ENCODE assay signal across 29 cellular contexts in the genomic region with DNA sequence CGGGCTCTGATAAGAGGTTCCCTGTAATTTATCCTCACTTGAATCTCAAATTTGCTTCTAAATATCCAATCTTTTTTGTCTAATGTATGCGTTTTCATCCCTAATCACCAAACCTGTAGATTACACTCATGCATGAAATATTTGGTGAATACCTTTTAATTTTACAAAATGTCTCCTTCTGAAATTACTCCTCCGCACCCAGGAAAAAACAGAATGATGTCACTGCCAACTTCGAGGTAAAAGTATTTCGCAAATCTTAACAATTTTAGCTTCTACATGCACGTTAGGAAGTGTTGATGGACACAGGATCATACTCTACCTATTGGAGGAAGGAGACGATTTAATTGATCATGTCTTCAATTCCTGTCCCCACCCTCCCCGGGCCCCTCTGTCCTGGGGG.
"Had no signal": no experiment of that assay in that cellular context is flagged by ENCODE, and none has a peak within 500 bp of the region (broad histone marks: within the 10 kb centered on the region; RNA-seq: fewer than 3 reads in every experiment).

No MANE protein-coding gene starts in this region.

- H3K4me2 ChIP-seq: neural progenitor cell had no signal

- DNase-seq: naive B cell; naive thymus-derived CD8-positive, alpha-beta T cell; ovary; posterior cingulate gyrus; psoas muscle; right cardiac atrium; sigmoid colon; small intestine; stimulated activated CD4-positive, alpha-beta T cell treated with anti-CD3 and anti-CD28 coated beads, Interleukin-1b, Interleukin-23, amount 100 ng/mL, for 48 hours; stimulated activated CD4-positive, alpha-beta T cell treated with anti-CD3 and anti-CD28 coated beads, Interleukin-4, amount 100 ng/mL, for 1 hour; stimulated activated CD4-positive, alpha-beta T cell treated with anti-CD3 and anti-CD28 coated beads, Interleukin-4, amount 100 ng/mL, for 4 hours; stimulated activated CD8-positive, alpha-beta memory T cell treated with anti-CD3 and anti-CD28 coated beads, Interleukin-4, amount 100 ng/mL, for 48 hours; stimulated activated naive CD4-positive, alpha-beta T cell; stimulated activated naive CD8-positive, alpha-beta T cell treated with anti-CD3 and anti-CD28 coated beads, Interleukin-15, amount 100 ng/mL, for 72 hours; stimulated activated naive CD8-positive, alpha-beta T cell treated with anti-CD3 and anti-CD28 coated beads, Interleukin-15, Interleukin-2, amounts not matched to agents 100 U/mL and 50 U/mL, for 24 hours; substantia nigra; testis; tibial artery; transverse colon; upper lobe of right lung; uterus had no signal

- ATAC-seq: naive thymus-derived CD8-positive, alpha-beta T cell; natural killer cell treated with Interleukin-12 subunit alpha and Interleukin-12 subunit beta and Interleukin-15 and Interleukin-18, amount 100 ng/mL, for 72 hours; right lobe of liver; stimulated activated memory B cell treated with anti-CD40 and anti-IgM and Interleukin-4, amounts not matched to agents 10 μg/mL and 1 μg/mL and 100 μg/mL, for 72 hours; stimulated activated naive CD8-positive, alpha-beta T cell treated with anti-CD3 and anti-CD28 coated beads, Interleukin-15, amount 100 ng/mL, for 72 hours; stimulated activated naive CD8-positive, alpha-beta T cell treated with anti-CD3 and anti-CD28 coated beads, Interleukin-15, Interleukin-2, amounts not matched to agents 100 U/mL and 50 U/mL, for 24 hours; upper lobe of right lung had no signal

- H3K4me1 ChIP-seq: neural progenitor cell, parathyroid adenoma, right lobe of liver, suprapubic skin, tibial artery, upper lobe of right lung, uterus had no signal

- H3K27me3 ChIP-seq: ovary, right lobe of liver, sigmoid colon, testis, transverse colon, upper lobe of right lung, uterus had no signal

- H3K4me1 Mint-ChIP-seq: naive B cell; naive thymus-derived CD8-positive, alpha-beta T cell; stimulated activated memory B cell treated with anti-CD40 and anti-IgM and Interleukin-4, amounts not matched to agents 10 μg/mL and 1 μg/mL and 100 μg/mL, for 72 hours; stimulated activated naive CD8-positive, alpha-beta T cell treated with anti-CD3 and anti-CD28 coated beads, Interleukin-15, amount 100 ng/mL, for 72 hours had no signal

- H3K4me3 Mint-ChIP-seq: naive thymus-derived CD8-positive, alpha-beta T cell; natural killer cell treated with Interleukin-12 subunit alpha and Interleukin-12 subunit beta and Interleukin-15 and Interleukin-18, amount 100 ng/mL, for 72 hours; neural progenitor cell; stimulated activated memory B cell treated with anti-CD40 and anti-IgM and Interleukin-4, amounts not matched to agents 10 μg/mL and 1 μg/mL and 100 μg/mL, for 72 hours; stimulated activated naive CD8-positive, alpha-beta T cell treated with anti-CD3 and anti-CD28 coated beads, Interleukin-15, amount 100 ng/mL, for 72 hours; type B pancreatic cell had no signal

- H3K27ac Mint-ChIP-seq: naive B cell; naive thymus-derived CD8-positive, alpha-beta T cell; natural killer cell treated with Interleukin-12 subunit alpha and Interleukin-12 subunit beta and Interleukin-15 and Interleukin-18, amount 100 ng/mL, for 72 hours; neural progenitor cell; progenitor cell of endocrine pancreas; stimulated activated memory B cell treated with anti-CD40 and anti-IgM and Interleukin-4, amounts not matched to agents 10 μg/mL and 1 μg/mL and 100 μg/mL, for 72 hours; type B pancreatic cell had no signal

- H3K9ac ChIP-seq: neural progenitor cell, parathyroid adenoma had no signal

- H3K27ac ChIP-seq: neural progenitor cell, ovary, parathyroid adenoma, right lobe of liver, suprapubic skin, testis, tibial artery, transverse colon, upper lobe of right lung, uterus had no signal

- H3K27me3 Mint-ChIP-seq: naive thymus-derived CD8-positive, alpha-beta T cell; stimulated activated naive CD8-positive, alpha-beta T cell treated with anti-CD3 and anti-CD28 coated beads, Interleukin-15, amount 100 ng/mL, for 72 hours had no signal

- H3K9me3 Mint-ChIP-seq: naive B cell; naive thymus-derived CD8-positive, alpha-beta T cell; natural killer cell treated with Interleukin-12 subunit alpha and Interleukin-12 subunit beta and Interleukin-15 and Interleukin-18, amount 100 ng/mL, for 72 hours; neural progenitor cell; stimulated activated memory B cell treated with anti-CD40 and anti-IgM and Interleukin-4, amounts not matched to agents 10 μg/mL and 1 μg/mL and 100 μg/mL, for 72 hours; stimulated activated naive CD8-positive, alpha-beta T cell treated with anti-CD3 and anti-CD28 coated beads, Interleukin-15, amount 100 ng/mL, for 72 hours; type B pancreatic cell had no signal

- H3K36me3 Mint-ChIP-seq: naive B cell; naive thymus-derived CD8-positive, alpha-beta T cell; natural killer cell treated with Interleukin-12 subunit alpha and Interleukin-12 subunit beta and Interleukin-15 and Interleukin-18, amount 100 ng/mL, for 72 hours; neural progenitor cell; stimulated activated memory B cell treated with anti-CD40 and anti-IgM and Interleukin-4, amounts not matched to agents 10 μg/mL and 1 μg/mL and 100 μg/mL, for 72 hours; type B pancreatic cell had no signal

- H3K36me3 ChIP-seq: neural progenitor cell, ovary, right lobe of liver, sigmoid colon, suprapubic skin, tibial artery, transverse colon, upper lobe of right lung, uterus had no signal

- H3K4me3 ChIP-seq: neural progenitor cell, ovary, psoas muscle, right lobe of liver, sigmoid colon, suprapubic skin, testis, tibial artery, transverse colon, upper lobe of right lung, uterus had no signal

- H3K9me3 ChIP-seq: ovary, psoas muscle, right lobe of liver, sigmoid colon, suprapubic skin, testis, tibial artery, transverse colon, upper lobe of right lung, uterus had no signal
